ENCODE assay signal across 8 cellular contexts in genomic region chr11:43942651-43943356, GRCh38. TPM values are rescaled to one million over a fixed set of nuclear protein-coding genes. Genes with fewer than 3 reads are reported as not detected.
DNase-seq lines count a peak whose midpoint lies in the region; ATAC-seq and TF ChIP-seq lines count a peak whose summit lies in the region.

No MANE protein-coding gene starts in this region.

- H3K36me3 ChIP-seq in liver (ENCODE audit: control insufficient read depth in 4 of 4, insufficient read depth in 3 of 4, low read depth in 1 of 4, low read length in 3 of 4) (no peaks in the 10 kb centered on the region), tibial artery (peaks cover 20 to 24% (median 22%) of the 10 kb centered on the region in 3 donors)

- H3K9ac ChIP-seq in liver (ENCODE audit: low read depth in 1 of 2, low read length in 2 of 2) = peak overlapping the region in 1 of 2 donors; percentile 49

- POLR2A ChIA-PET in activated CD4-positive, alpha-beta T cell treated with anti-CD3 and anti-CD28 coated beads for 36 hours (lab: Charles Lee) = no interaction called here
- POLR2A ChIA-PET in CD4-positive, alpha-beta T cell (lab: Charles Lee) = no interaction called here

- peaks cover 53% of the 10 kb centered on the region for H3K27me3 Mint-ChIP-seq in activated CD4-positive, alpha-beta T cell treated with anti-CD3 and anti-CD28 coated beads for 36 hours
- H3K27me3 Mint-ChIP-seq in chondrocyte (ENCODE audit: low read depth) = peaks cover 28% of the 10 kb centered on the region
- peaks cover 69% of the 10 kb centered on the region for H3K27me3 Mint-ChIP-seq in CD4-positive, alpha-beta T cell

- H3K4me1 Mint-ChIP-seq in activated CD4-positive, alpha-beta T cell treated with anti-CD3 and anti-CD28 coated beads for 36 hours = peaks cover 17% of the 10 kb centered on the region
- H3K4me1 Mint-ChIP-seq in chondrocyte (ENCODE audit: low read depth) = peaks cover 26% of the 10 kb centered on the region
- peaks cover 14% of the 10 kb centered on the region for H3K4me1 Mint-ChIP-seq in CD4-positive, alpha-beta T cell (ENCODE audit: low read depth)

- H3K4me3 ChIP-seq in liver (ENCODE audit: low read depth in 1 of 3, low read length in 3 of 3) (peak overlapping the region; percentile 52 to 82 (median 77)), tibial artery (peak overlapping the region; percentile 94 to 96)

- peak overlapping the region; percentile 61 for H3K4me3 Mint-ChIP-seq in activated CD4-positive, alpha-beta T cell treated with anti-CD3 and anti-CD28 coated beads for 36 hours
- H3K4me3 Mint-ChIP-seq in chondrocyte (ENCODE audit: unreplicated experiment) = peak overlapping the region; percentile 79
- no peak overlapping the region for H3K4me3 Mint-ChIP-seq in CD4-positive, alpha-beta T cell

- H3K9me3 ChIP-seq in liver (ENCODE audit: control insufficient read depth in 4 of 4, low read length in 3 of 4) (no peaks in the 10 kb centered on the region), tibial artery (no peaks in the 10 kb centered on the region)
- no peaks in the 10 kb centered on the region for H3K9me3 ChIP-seq in CD4-positive, alpha-beta T cell (ENCODE audit: control insufficient read depth, low read length)

- H3K27ac ChIP-seq in liver (ENCODE audit: low read depth in 1 of 2, low read length in 2 of 2) (peak overlapping the region; percentile 67 to 86), tibial artery (peak overlapping the region; percentile 98 to 99)
- no peak overlapping the region for H3K27ac ChIP-seq in CD4-positive, alpha-beta T cell (ENCODE audit: low read depth, low read length)

- peaks cover 0 to 2% (median 0%) of the 10 kb centered on the region in 4 donors for H3K27me3 ChIP-seq in liver (ENCODE audit: control insufficient read depth in 4 of 4, insufficient read depth in 4 of 4, low read length in 3 of 4)
- no peaks in the 10 kb centered on the region for H3K27me3 ChIP-seq in tibial artery
- H3K27me3 ChIP-seq in CD4-positive, alpha-beta T cell (ENCODE audit: control insufficient read depth, insufficient read depth, low read length) = peaks cover 43% of the 10 kb centered on the region

- H3K4me1 ChIP-seq in liver (ENCODE audit: control insufficient read depth in 4 of 4, insufficient read depth in 4 of 4, low read length in 3 of 4) = peaks cover 0 to 25% (median 15%) of the 10 kb centered on the region in 4 donors
- H3K4me1 ChIP-seq in tibial artery = peaks cover 0 to 41% (median 15%) of the 10 kb centered on the region in 4 donors

- ATAC-seq in activated CD4-positive, alpha-beta T cell treated with anti-CD3 and anti-CD28 coated beads for 36 hours = no peak
- ATAC-seq in CD4-positive, alpha-beta T cell (ENCODE audit: poor library complexity) = no peak

- peak; percentile 39 for DNase-seq in activated CD4-positive, alpha-beta T cell treated with anti-CD3 and anti-CD28 coated beads for 36 hours
- DNase-seq in activated CD4-positive, alpha-beta T cell treated with anti-CD3 and anti-CD28 coated beads for 1 hour = no peak
- DNase-seq in OCI-M1 (lab: John Stamatoyannopoulos, UW) (peak; percentile 46), chondrocyte (ENCODE audit: low spot score) (no peak), tibial artery (peak in 1 of 2 donors; percentile 75), NCI-H526 treated with DMSO at 0.1 percent for 48 hours (lab: John Stamatoyannopoulos, UW) (no peak)
- no peak for DNase-seq in CD4-positive, alpha-beta T cell

- no peak for TF ChIP-seq RAD21 in liver (IDR thresholded peaks at IDR 0.05)

- intact Hi-C loops in activated CD4-positive, alpha-beta T cell treated with anti-CD3 and anti-CD28 coated beads for 36 hours (cut with DNase I, micrococcal nuclease) = loop anchor here (2.0 to 10.0 kb wide), 5 partner anchors 94 to 372 kb away; partner anchors contain the start of genes ALX4 (in 1 of the 2) and HSD17B12 (in 1 of the 2)
- intact Hi-C loops in tibial artery (cut with DNase I; ENCODE audit: low total_unique reads) = loop anchor here (10.0 kb wide), 1 partner anchor 48 kb away; no protein-coding TSS in a partner anchor
- intact Hi-C loops in CD4-positive, alpha-beta T cell (cut with DNase I, micrococcal nuclease) = no loop called here

- TF ChIP-seq CTCF in chondrocyte (IDR thresholded peaks at IDR 0.05) = peak; percentile 17
- no peak for TF ChIP-seq CTCF in liver (IDR thresholded peaks at IDR 0.05; ENCODE audit: low read depth, low read length, missing input control)
- TF ChIP-seq CTCF in tibial artery (IDR thresholded peaks at IDR 0.05) = no peak
- no peak for TF ChIP-seq CTCF in CD4-positive, alpha-beta T cell (IDR thresholded peaks at IDR 0.05)

- H3K27ac Mint-ChIP-seq in activated CD4-positive, alpha-beta T cell treated with anti-CD3 and anti-CD28 coated beads for 36 hours = no peak overlapping the region
- H3K27ac Mint-ChIP-seq in chondrocyte (ENCODE audit: unreplicated experiment) = no peak overlapping the region
- H3K27ac Mint-ChIP-seq in CD4-positive, alpha-beta T cell = no peak overlapping the region

- H3K9me3 Mint-ChIP-seq in activated CD4-positive, alpha-beta T cell treated with anti-CD3 and anti-CD28 coated beads for 36 hours (ENCODE audit: low read depth) = no peaks in the 10 kb centered on the region
- no peaks in the 10 kb centered on the region for H3K9me3 Mint-ChIP-seq in chondrocyte (ENCODE audit: low read depth)
- H3K9me3 Mint-ChIP-seq in CD4-positive, alpha-beta T cell = no peaks in the 10 kb centered on the region

- H3K36me3 Mint-ChIP-seq in activated CD4-positive, alpha-beta T cell treated with anti-CD3 and anti-CD28 coated beads for 36 hours (ENCODE audit: low read depth) = peaks cover 3% of the 10 kb centered on the region
- H3K36me3 Mint-ChIP-seq in chondrocyte (ENCODE audit: low read depth) = no peaks in the 10 kb centered on the region
- H3K36me3 Mint-ChIP-seq in CD4-positive, alpha-beta T cell (ENCODE audit: low read depth) = no peaks in the 10 kb centered on the region

- CTCF ChIA-PET in activated CD4-positive, alpha-beta T cell treated with anti-CD3 and anti-CD28 coated beads for 36 hours (lab: Charles Lee) = interaction anchor here (0.6 to 4.1 kb wide), 6 partner anchors 14 to 866 kb away, joined by 3 to 35 read pairs (median 4); partner anchors contain the start of gene ALKBH3
- CTCF ChIA-PET in CD4-positive, alpha-beta T cell (lab: Charles Lee) = no interaction called here

- 1% methylated on average over 95 of the region's 95 CpGs for WGBS in liver

TF ChIP-seq in liver, 16 proteins besides CTCF, POLR2A, EP300 and RAD21:
- TF ChIP-seq, protein P1, sequence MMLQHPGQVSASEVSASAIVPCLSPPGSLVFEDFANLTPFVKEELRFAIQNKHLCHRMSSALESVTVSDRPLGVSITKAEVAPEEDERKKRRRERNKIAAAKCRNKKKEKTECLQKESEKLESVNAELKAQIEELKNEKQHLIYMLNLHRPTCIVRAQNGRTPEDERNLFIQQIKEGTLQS (IDR thresholded peaks at IDR 0.05) = no peak
- TF ChIP-seq MAX (IDR thresholded peaks at IDR 0.05) (no peak), TAF1 (conservative IDR thresholded peaks at IDR 0.05) (no peak), FOXA1 (IDR thresholded peaks at IDR 0.05) (no peak), SP1 (IDR thresholded peaks at IDR 0.05) (no peak), FOXA2 (IDR thresholded peaks at IDR 0.05) (no peak)
- TF ChIP-seq, protein P2, sequence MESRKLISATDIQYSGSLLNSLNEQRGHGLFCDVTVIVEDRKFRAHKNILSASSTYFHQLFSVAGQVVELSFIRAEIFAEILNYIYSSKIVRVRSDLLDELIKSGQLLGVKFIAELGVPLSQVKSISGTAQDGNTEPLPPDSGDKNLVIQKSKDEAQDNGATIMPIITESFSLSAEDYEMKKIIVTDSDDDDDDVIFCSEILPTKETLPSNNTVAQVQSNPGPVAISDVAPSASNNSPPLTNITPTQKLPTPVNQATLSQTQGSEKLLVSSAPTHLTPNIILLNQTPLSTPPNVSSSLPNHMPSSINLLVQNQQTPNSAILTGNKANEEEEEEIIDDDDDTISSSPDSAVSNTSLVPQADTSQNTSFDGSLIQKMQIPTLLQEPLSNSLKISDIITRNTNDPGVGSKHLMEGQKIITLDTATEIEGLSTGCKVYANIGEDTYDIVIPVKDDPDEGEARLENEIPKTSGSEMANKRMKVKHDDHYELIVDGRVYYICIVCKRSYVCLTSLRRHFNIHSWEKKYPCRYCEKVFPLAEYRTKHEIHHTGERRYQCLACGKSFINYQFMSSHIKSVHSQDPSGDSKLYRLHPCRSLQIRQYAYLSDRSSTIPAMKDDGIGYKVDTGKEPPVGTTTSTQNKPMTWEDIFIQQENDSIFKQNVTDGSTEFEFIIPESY (IDR thresholded peaks at IDR 0.05) = no peak
TF ChIP-seq in liver: peak in this region for 0.

RNA-seq across cellular contexts. Expression of gene C11orf96, which starts 0.4 kb away (rescaled TPM):
- under 1 TPM; 0.42 to 0.62 TPM for total RNA-seq in activated CD4-positive, alpha-beta T cell treated with anti-CD3 and anti-CD28 coated beads for 36 hours
- total RNA-seq in chondrocyte = 1.9 to 33.4 TPM (median 31.9 TPM) in 3 replicates
- total RNA-seq in liver = 10 to 100 TPM in 1 of 2 donors, 1 to 10 TPM in 1; 4.3 to 18.5 TPM
- 10 to 100 TPM in 1 of 2 donors, 1 to 10 TPM in 1; 2.5 to 13.5 TPM for polyA plus RNA-seq in liver
- total RNA-seq in CD4-positive, alpha-beta T cell = not detected

Comparison
In these comparisons a context has a peak if more than half of its experiments do, and no peak if none do; other contexts are left out.
1. DNase-seq: peak in activated CD4-positive, alpha-beta T cell treated with anti-CD3 and anti-CD28 coated beads for 36 hours (single experiment) and OCI-M1 (single experiment); none in activated CD4-positive, alpha-beta T cell treated with anti-CD3 and anti-CD28 coated beads for 1 hour (single experiment), chondrocyte (single experiment), CD4-positive, alpha-beta T cell (0 of 10) and NCI-H526 treated with DMSO at 0.1 percent for 48 hours (single experiment).
2. intact Hi-C loops: an anchor here in activated CD4-positive, alpha-beta T cell treated with anti-CD3 and anti-CD28 coated beads for 36 hours (2.0 to 10.0 kb wide) and tibial artery (10.0 kb wide); none called in CD4-positive, alpha-beta T cell.